ENCODE assay signal across 8 cellular contexts in the genomic region with DNA sequence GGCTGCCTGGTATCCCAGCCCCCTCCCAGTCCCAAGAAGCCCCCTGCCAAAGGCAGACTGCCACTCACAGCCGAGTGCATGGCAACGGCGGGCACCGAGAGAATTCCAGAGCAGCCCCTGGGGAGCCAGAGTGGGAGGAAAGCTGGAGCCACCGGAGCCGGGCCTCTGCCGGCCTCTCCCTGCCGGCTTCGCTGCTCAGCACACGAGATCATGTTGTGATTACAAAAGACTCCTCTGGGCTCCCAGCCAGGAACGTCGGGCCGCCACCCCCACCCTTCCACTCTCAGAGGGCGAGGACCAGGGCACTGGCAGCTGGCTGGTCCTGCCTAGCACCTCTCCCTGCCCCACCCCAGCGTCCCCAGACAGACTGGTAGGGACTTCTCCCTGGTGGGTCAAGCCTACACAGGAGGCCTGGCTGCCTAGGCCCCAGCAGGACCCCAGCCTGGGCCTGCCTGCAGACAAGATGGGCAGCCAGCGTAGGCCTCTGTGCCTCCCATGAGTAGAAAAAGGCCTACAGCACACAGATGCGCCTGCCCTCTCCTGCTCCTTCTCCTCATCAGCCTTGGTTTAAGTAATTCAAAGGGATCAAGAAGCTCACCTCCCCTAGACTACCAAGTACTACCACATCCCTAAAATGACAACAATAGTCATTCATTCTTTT. TPM values are rescaled to one million over a fixed set of nuclear protein-coding genes. Genes with fewer than 3 reads are reported as not detected.
DNase-seq lines count a peak whose midpoint lies in the region; ATAC-seq, FAIRE-seq and TF ChIP-seq lines count a peak whose summit lies in the region.
"Had no signal": no experiment of that assay in that cellular context is flagged by ENCODE, and none has a peak within 500 bp of the region (broad histone marks: within the 10 kb centered on the region; RNA-seq: fewer than 3 reads in every experiment).

A gene (minus strand): TSS at position 200 of the 661 bp plus-strand sequence. CDS start 120 bp downstream, at position 80.

- H3K9me3 Mint-ChIP-seq in type B pancreatic cell = no peaks in the 10 kb centered on the region

- peak within 1 kb of the TSS; percentile 52 to 60 for H3K4me3 ChIP-seq in duodenal mucosa (ENCODE audit: low read depth in 1 of 2, low read length in 2 of 2)

- peak within 1 kb of the TSS; percentile 80 for H3K27ac ChIP-seq in duodenal mucosa (ENCODE audit: low read depth, low read length)

- peaks cover 20% of the 10 kb centered on the region for H3K4me1 Mint-ChIP-seq in type B pancreatic cell (ENCODE audit: unreplicated experiment)

- H3K27me3 ChIP-seq in duodenal mucosa (ENCODE audit: control insufficient read depth in 1 of 2, insufficient read depth in 2 of 2, low read length in 2 of 2) = no peaks in the 10 kb centered on the region

- DNase-seq in HTR-8/SVneo (ENCODE audit: insufficient read length, low spot score) = peak; percentile 81
- DNase-seq in OCI-M1 (lab: John Stamatoyannopoulos, UW) = peak; percentile 49
- DNase-seq in lung microvascular endothelial cell (ENCODE audit: low read depth in 2 of 2) = peak; percentile 89 to 91
- DNase-seq in type B pancreatic cell (ENCODE audit: extremely low spot score, unreplicated experiment) = no peak
- DNase-seq in stimulated activated CD4-positive, alpha-beta T cell treated with anti-CD3 and anti-CD28 coated beads, Interleukin-2, amount 100 ng/mL, for 24 hours = no peak

- H3K27me3 Mint-ChIP-seq in type B pancreatic cell = peaks cover 3% of the 10 kb centered on the region

- peaks cover 59 to 65% of the 10 kb centered on the region in 2 donors for H3K4me1 ChIP-seq in duodenal mucosa (ENCODE audit: control insufficient read depth in 1 of 2, insufficient read depth in 2 of 2, low read length in 2 of 2)

- H3K36me3 Mint-ChIP-seq in type B pancreatic cell = no peaks in the 10 kb centered on the region

- no peaks in the 10 kb centered on the region for H3K36me3 ChIP-seq in duodenal mucosa (ENCODE audit: control insufficient read depth in 1 of 2, insufficient read depth in 2 of 2, low read length in 2 of 2)

- no peak for TF ChIP-seq CTCF in type B pancreatic cell (conservative IDR thresholded peaks at IDR 0.05)

- no peaks in the 10 kb centered on the region for H3K9me3 ChIP-seq in duodenal mucosa (ENCODE audit: control insufficient read depth in 1 of 2, low read length in 2 of 2)

- peak; percentile 92 for FAIRE-seq in HTR-8/SVneo (lab: Jason Lieb, UNC)
- FAIRE-seq: TTC549 had no signal

- peak within 1 kb of the TSS; percentile 63 for H3K27ac Mint-ChIP-seq in type B pancreatic cell

- H3K9ac ChIP-seq in duodenal mucosa (ENCODE audit: low read depth in 1 of 2, low read length in 2 of 2) = peak within 1 kb of the TSS; percentile 58 to 79

- H3K4me3 Mint-ChIP-seq in type B pancreatic cell = peak within 1 kb of the TSS; percentile 40

- no peak for ATAC-seq in HG02885 (IDR thresholded peaks at IDR 0.05; ENCODE audit: poor library complexity, unreplicated experiment)

RNA-seq across cellular contexts. Expression of the gene that starts here (rescaled TPM):
- total RNA-seq in lung microvascular endothelial cell = 8.9 and 11.1 TPM in 2 replicates
- total RNA-seq in type B pancreatic cell (ENCODE audit: low replicate concordance) = 1.6 and 2.4 TPM in 2 replicates

Comparison
In these comparisons a context has a peak if more than half of its experiments do, and no peak if none do; other contexts are left out.
1. DNase-seq: peak in HTR-8/SVneo (single experiment), OCI-M1 (single experiment) and lung microvascular endothelial cell (2 of 2); none in type B pancreatic cell (single experiment) and stimulated activated CD4-positive, alpha-beta T cell treated with anti-CD3 and anti-CD28 coated beads, Interleukin-2, amount 100 ng/mL, for 24 hours (0 of 2).